Comparison of ENCODE assay signal across 16 cellular contexts in genomic region chr1:235821361-235821981, GRCh38. TPM values are rescaled to one million over a fixed set of nuclear protein-coding genes. Genes with fewer than 3 reads are reported as not detected.
DNase-seq lines count a peak whose midpoint lies in the region; ATAC-seq, FAIRE-seq and TF ChIP-seq lines count a peak whose summit lies in the region.
"Had no signal": no experiment of that assay in that cellular context is flagged by ENCODE, and none has a peak within 500 bp of the region (broad histone marks: within the 10 kb centered on the region; RNA-seq: fewer than 3 reads in every experiment).

No MANE protein-coding gene starts in this region.

- peak; percentile 26 for TF ChIP-seq CTCF in fibroblast of the aortic adventitia (IDR thresholded peaks at IDR 0.05; ENCODE audit: insufficient read depth, low read length)
- no peak for TF ChIP-seq CTCF in smooth muscle cell (IDR thresholded peaks at IDR 0.05; ENCODE audit: borderline replicate concordance, insufficient read depth, poor library complexity, severe bottlenecking)
- TF ChIP-seq CTCF in MCF 10A (IDR thresholded peaks at IDR 0.05; ENCODE audit: unreplicated experiment) = no peak

- CTCF ChIA-PET in MCF 10A (lab: Yijun Ruan, JAX) = interaction anchor here (0.5 to 3.3 kb wide), 13 partner anchors 8 to 719 kb away, joined by 3 to 19 read pairs (median 5); no protein-coding TSS in a partner anchor

- no peaks in the 10 kb centered on the region for H3K9me2 ChIP-seq in GM23248 (ENCODE audit: insufficient read depth)

- no peaks in the 10 kb centered on the region for H3K9me3 Mint-ChIP-seq in MCF 10A (ENCODE audit: unreplicated experiment)
- H3K9me3 Mint-ChIP-seq: activated naive CD4-positive, alpha-beta T cell treated with anti-CD3 and anti-CD28 coated beads for 36 hours; WTC11 had no signal

- H3K27ac ChIP-seq in GM23248 (peak overlapping the region; percentile 66), smooth muscle cell (ENCODE audit: low read depth) (peak overlapping the region; percentile 63)
- H3K27ac ChIP-seq: psoas muscle had no signal

- H3K79me2 ChIP-seq in GM23248 (ENCODE audit: insufficient read depth) = no peaks in the 10 kb centered on the region
- no peaks in the 10 kb centered on the region for H3K79me2 ChIP-seq in smooth muscle cell (ENCODE audit: low read depth)

- no peak overlapping the region for H3K4me3 Mint-ChIP-seq in MCF 10A (ENCODE audit: unreplicated experiment)
- H3K4me3 Mint-ChIP-seq: activated CD8-positive, alpha-beta memory T cell treated with anti-CD3 and anti-CD28 coated beads, Interleukin-2, amount 10 ng/mL, durations not matched to agents 7 days and 5 days; activated naive CD4-positive, alpha-beta T cell treated with anti-CD3 and anti-CD28 coated beads for 36 hours; WTC11 had no signal

- H3F3A ChIP-seq in GM23248 (ENCODE audit: insufficient read depth) = peaks cover 13% of the 10 kb centered on the region
- peaks cover 7% of the 10 kb centered on the region for H3F3A ChIP-seq in smooth muscle cell (ENCODE audit: low read depth)

- H2AFZ ChIP-seq in GM23248 (no peak overlapping the region; the same call in 1 of the 2 replicates), smooth muscle cell (ENCODE audit: low read depth) (peak overlapping the region; percentile 44)

- no peaks in the 10 kb centered on the region for H3K27me3 ChIP-seq in GM23248 (replicated peaks; ENCODE audit: insufficient read depth)
- H3K27me3 ChIP-seq in smooth muscle cell (ENCODE audit: low read depth) = no peaks in the 10 kb centered on the region

- BruUV-seq in MCF 10A (replicated peaks; lab: Mats Ljungman, UMichigan) = no TSS peak

- H3K4me3 ChIP-seq in GM23248 = no peak overlapping the region
- H3K4me3 ChIP-seq in fibroblast of the aortic adventitia (ENCODE audit: low read depth, low read length) = no peak overlapping the region
- no peak overlapping the region for H3K4me3 ChIP-seq in smooth muscle cell
- H3K4me3 ChIP-seq: psoas muscle had no signal

- DNase-seq in GM23248 (peak; percentile 77), amniotic epithelial cell (ENCODE audit: low read depth) (peak; percentile 81), fibroblast of the aortic adventitia (ENCODE audit: low read depth) (peak; percentile 59), smooth muscle cell (lab: John Stamatoyannopoulos, UW; ENCODE audit: unreplicated experiment) (no peak), H54 (ENCODE audit: insufficient read length, low spot score) (no peak), MCF 10A (ENCODE audit: unreplicated experiment) (no peak)
- DNase-seq: activated CD8-positive, alpha-beta memory T cell treated with anti-CD3 and anti-CD28 coated beads, Interleukin-2, amount 10 ng/mL, durations not matched to agents 7 days and 5 days; activated naive CD4-positive, alpha-beta T cell treated with anti-CD3 and anti-CD28 coated beads for 36 hours; hypothalamus; left colon; NCI-H1048; psoas muscle; stimulated activated CD4-positive, alpha-beta T cell treated with anti-CD3 and anti-CD28 coated beads, Interleukin-1b, Interleukin-23, amount 100 ng/mL, for 48 hours had no signal

- peak overlapping the region; percentile 11 for H3K4me2 ChIP-seq in GM23248 (ENCODE audit: unreplicated experiment)
- peak overlapping the region; percentile 61 for H3K4me2 ChIP-seq in smooth muscle cell

- no peaks in the 10 kb centered on the region for H3K27me3 Mint-ChIP-seq in MCF 10A (ENCODE audit: insufficient read depth, unreplicated experiment)
- H3K27me3 Mint-ChIP-seq: activated CD8-positive, alpha-beta memory T cell treated with anti-CD3 and anti-CD28 coated beads, Interleukin-2, amount 10 ng/mL, durations not matched to agents 7 days and 5 days had no signal

- H4K20me1 ChIP-seq in GM23248 (ENCODE audit: insufficient read depth) = no peaks in the 10 kb centered on the region
- H4K20me1 ChIP-seq in smooth muscle cell (ENCODE audit: low read depth) = no peaks in the 10 kb centered on the region

- H3K36me3 ChIP-seq in GM23248 (ENCODE audit: low read depth) (no peaks in the 10 kb centered on the region), smooth muscle cell (ENCODE audit: low read depth) (no peaks in the 10 kb centered on the region)

- in situ Hi-C loops in GM23248 (cut with MboI) = no loop called here

- peaks cover 10% of the 10 kb centered on the region for H3K4me1 Mint-ChIP-seq in MCF 10A (ENCODE audit: insufficient read depth, unreplicated experiment)

- no peak overlapping the region for H3K27ac Mint-ChIP-seq in MCF 10A (ENCODE audit: low read depth, unreplicated experiment)
- H3K27ac Mint-ChIP-seq: activated CD8-positive, alpha-beta memory T cell treated with anti-CD3 and anti-CD28 coated beads, Interleukin-2, amount 10 ng/mL, durations not matched to agents 7 days and 5 days; activated naive CD4-positive, alpha-beta T cell treated with anti-CD3 and anti-CD28 coated beads for 36 hours; WTC11 had no signal

- no peak for TF ChIP-seq POLR2A in H54 (IDR thresholded peaks at IDR 0.05; ENCODE audit: low read depth, low read length)

- FAIRE-seq in H54 (lab: Jason Lieb, UNC) = no peak
- FAIRE-seq: endothelial cell of umbilical vein had no signal

- H3K4me1 ChIP-seq in GM23248 (ENCODE audit: insufficient read depth) (peaks cover 24% of the 10 kb centered on the region), smooth muscle cell (ENCODE audit: low read depth) (peaks cover 7% of the 10 kb centered on the region)

- 0 out of 2 replicates have a peak overlapping the region, but pooled peaks have one; percentile 9 for H3K9ac ChIP-seq in GM23248
- no peak overlapping the region for H3K9ac ChIP-seq in smooth muscle cell (ENCODE audit: low read depth)

- intact Hi-C loops in MCF 10A (cut with micrococcal nuclease) = no loop called here

- no peak for ATAC-seq in HG02610 (IDR thresholded peaks at IDR 0.05; ENCODE audit: unreplicated experiment)
- ATAC-seq: activated CD8-positive, alpha-beta memory T cell treated with anti-CD3 and anti-CD28 coated beads, Interleukin-2, amount 10 ng/mL, durations not matched to agents 7 days and 5 days; left colon; psoas muscle; WTC11 had no signal

- H3K36me3 Mint-ChIP-seq in MCF 10A (ENCODE audit: insufficient read depth, unreplicated experiment) = peaks cover 10% of the 10 kb centered on the region
- H3K36me3 Mint-ChIP-seq: WTC11 had no signal

- no peaks in the 10 kb centered on the region for H3K9me3 ChIP-seq in GM23248 (ENCODE audit: low read depth)
- no peaks in the 10 kb centered on the region for H3K9me3 ChIP-seq in smooth muscle cell (replicated peaks; ENCODE audit: low read depth)
- H3K9me3 ChIP-seq: psoas muscle had no signal

- WGBS in GM23248 (ENCODE audit: low coverage in 1 of 2, low lambda C conversion rate in 2 of 2, missing lambda C conversion rate in 2 of 2), 2 experiments = 63 to 66% methylated on average over 3 of the region's 3 CpGs
- WGBS in smooth muscle cell (ENCODE audit: low lambda C conversion rate) = 60% methylated on average over 3 of the region's 3 CpGs

- POLR2A ChIA-PET in MCF 10A (lab: Yijun Ruan, JAX) = interaction anchor here (0.6 to 2.4 kb wide), 9 partner anchors 9 to 829 kb away, joined by 3 to 11 read pairs (median 4); no protein-coding TSS in a partner anchor

RNA-seq across cellular contexts. Expression of gene LYST, which starts 45.2 kb away (rescaled TPM):
- 5.9 and 9.0 TPM in 2 replicates for total RNA-seq in GM23248 (2014; rRNA removed; shearing (Covaris generic))
- polyA plus RNA-seq in GM23248 (2016; fragmentation: Nextera tagmentation; extraction: Ambion mirVana) (3.7 and 5.1 TPM in 2 replicates), smooth muscle cell (2.2 and 4.5 TPM in 2 replicates)
- total RNA-seq in fibroblast of the aortic adventitia (ENCODE audit: low replicate concordance) (28.1 and 30.4 TPM in 2 replicates), smooth muscle cell (13.5 and 18.8 TPM in 2 replicates), MCF 10A (2022) (23.9 and 37.4 TPM in 2 replicates)

Comparison
In these comparisons a context has a peak if more than half of its experiments do, and no peak if none do; other contexts are left out.
1. DNase-seq: peak in GM23248 (single experiment), amniotic epithelial cell (single experiment) and fibroblast of the aortic adventitia (single experiment); none in smooth muscle cell (single experiment), H54 (single experiment) and MCF 10A (single experiment).